Comparison of ENCODE assay signal across 16 cellular contexts in genomic region chr20:43839793-43840199, GRCh38.
DNase-seq lines count a peak whose midpoint lies in the region; ATAC-seq, FAIRE-seq and TF ChIP-seq lines count a peak whose summit lies in the region.
"Had no signal": no experiment of that assay in that cellular context is flagged by ENCODE, and none has a peak within 500 bp of the region (broad histone marks: within the 10 kb centered on the region; RNA-seq: fewer than 3 reads in every experiment).

No MANE protein-coding gene starts in this region.

- peak; percentile 72 for ATAC-seq in activated CD8-positive, alpha-beta memory T cell treated with anti-CD3 and anti-CD28 coated beads, Interleukin-2, amount 10 ng/mL, durations not matched to agents 7 days and 5 days
- ATAC-seq: left ventricle myocardium superior had no signal

- no peak overlapping the region for H3K27ac ChIP-seq in MM.1S (ENCODE audit: low read length)
- H3K27ac ChIP-seq in H1 (ENCODE audit: low read depth, low read length), result no peak overlapping the region
- H3K27ac ChIP-seq: ascending aorta, RWPE1, tibial artery had no signal

- peaks cover 37% of the 10 kb centered on the region for H3K27me3 Mint-ChIP-seq in activated CD8-positive, alpha-beta memory T cell treated with anti-CD3 and anti-CD28 coated beads, Interleukin-2, amount 10 ng/mL, durations not matched to agents 7 days and 5 days
- H3K27me3 Mint-ChIP-seq: CD4-positive, CD25-positive, alpha-beta regulatory T cell had no signal

- TF ChIP-seq CTCF in GM13977 (IDR thresholded peaks at IDR 0.05; ENCODE audit: extremely low read depth, insufficient read depth, missing control alignments) (no peak), MM.1S (IDR thresholded peaks at IDR 0.05; ENCODE audit: low read length) (no peak), H1 (IDR thresholded peaks at IDR 0.05; ENCODE audit: control extremely low read depth in 1 of 3, insufficient read depth in 1 of 3, low read depth in 1 of 3, low read length in 3 of 3) (no peak)

- H2BK12ac ChIP-seq in H1 (ENCODE audit: low read depth, low read length), result no peak overlapping the region

- CTCF ChIA-PET in activated CD8-positive, alpha-beta memory T cell treated with anti-CD3 and anti-CD28 coated beads, Interleukin-2, amount 10 ng/mL, durations not matched to agents 7 days and 5 days (lab: Charles Lee), result interaction anchor here (0.6 to 3.1 kb wide), 20 partner anchors 12 to 471 kb away, joined by 3 to 40 read pairs (median 4); partner anchors contain the start of gene FITM2
- CTCF ChIA-PET in H1 (lab: Charles Lee; ENCODE audit: partially characterized antibody), result interaction anchor here (0.5 to 4.7 kb wide), 22 partner anchors 9 to 442 kb away, joined by 3 to 26 read pairs (median 4); no protein-coding TSS in a partner anchor

- in situ Hi-C loops in GM13977 (cut with MboI; ENCODE audit: low pct_unique_long_range_greater_than_20kb, low sequenced_read_pairs, unreplicated experiment), result loop anchor here (10.0 kb wide), 2 partner anchors 85 to 235 kb away; no protein-coding TSS in a partner anchor

- POLR2A ChIA-PET in H1 (lab: Charles Lee; ENCODE audit: partially characterized antibody), result no interaction called here

- H2BK5ac ChIP-seq in H1 (ENCODE audit: low read depth, low read length), result no peak overlapping the region

- H3K79me1 ChIP-seq in H1 (ENCODE audit: low read depth, low read length), result no peaks in the 10 kb centered on the region

- no peak overlapping the region for H2AFZ ChIP-seq in MM.1S (ENCODE audit: low read length)
- H2AFZ ChIP-seq in H1 (ENCODE audit: low read length), result no peak overlapping the region

- 0 out of 2 replicates have a peak overlapping the region, but pooled peaks have one; percentile 69 for H2BK20ac ChIP-seq in H1 (ENCODE audit: low read length)

- H3K27me3 ChIP-seq in MM.1S (replicated peaks; ENCODE audit: insufficient read depth, low read length) (no peaks in the 10 kb centered on the region), H1 (replicated peaks in 1 of 4; ENCODE audit: control insufficient read depth in 3 of 4, extremely low read depth in 1 of 4, insufficient read depth in 3 of 4, low read length in 3 of 4) (no peaks in the 10 kb centered on the region)
- H3K27me3 ChIP-seq: ascending aorta had no signal

- TF ChIP-seq EP300 in H1 (IDR thresholded peaks at IDR 0.05; ENCODE audit: borderline replicate concordance in 1 of 2, low read depth in 2 of 2, low read length in 2 of 2), result no peak

- no peaks in the 10 kb centered on the region for H3K36me3 ChIP-seq in MM.1S (replicated peaks; ENCODE audit: insufficient read depth, low read length)
- H3K36me3 ChIP-seq in H1 (ENCODE audit: control insufficient read depth in 2 of 4, insufficient read depth in 4 of 4, low read length in 3 of 4), result no peaks in the 10 kb centered on the region
- H3K36me3 ChIP-seq: ascending aorta, tibial artery had no signal

- H4K20me1 ChIP-seq in MM.1S (ENCODE audit: insufficient read depth, low read length) (no peaks in the 10 kb centered on the region), H1 (replicated peaks in 1 of 2; ENCODE audit: control insufficient read depth in 1 of 2, insufficient read depth in 2 of 2, low read length in 2 of 2) (no peaks in the 10 kb centered on the region)

- H3K9me3 ChIP-seq in MM.1S (replicated peaks; ENCODE audit: insufficient read depth, low read length) (no peaks in the 10 kb centered on the region), H1 (ENCODE audit: insufficient read depth in 2 of 2, low read depth in 1 of 2, low read length in 1 of 2) (no peaks in the 10 kb centered on the region)
- H3K9me3 ChIP-seq: ascending aorta, tibial artery had no signal

- H3K56ac ChIP-seq in H1 (replicated peaks; ENCODE audit: insufficient read length, low read depth, low read length), result no peak overlapping the region

- H3K4me2 ChIP-seq in MM.1S (ENCODE audit: low read depth, low read length) (no peak overlapping the region), H1 (ENCODE audit: insufficient read depth in 1 of 2, low read depth in 2 of 2, low read length in 2 of 2) (no peak overlapping the region)

- no peak for FAIRE-seq in H1 (lab: Jason Lieb, UNC)

- H3K4me1 ChIP-seq in MM.1S (ENCODE audit: low read length), result peaks cover 37% of the 10 kb centered on the region
- peaks cover 0 to 6% (median 1%) of the 10 kb centered on the region in 4 experiments; a peak in 3 of 7 replicates for H3K4me1 ChIP-seq in H1 (replicated peaks in 1 of 4; ENCODE audit: control insufficient read depth in 3 of 4, insufficient read depth in 4 of 4, low read length in 3 of 4)
- H3K4me1 ChIP-seq: ascending aorta, tibial artery had no signal

- H2BK120ac ChIP-seq in H1 (replicated peaks; ENCODE audit: low read depth, low read length), result no peak overlapping the region

- TF ChIP-seq RAD21 in H1 (IDR thresholded peaks at IDR 0.05 in 1 of 2, conservative IDR thresholded peaks at IDR 0.05 in 1 of 2; ENCODE audit: low read depth in 2 of 2, low read length in 2 of 2), result no peak

- H3K79me2 ChIP-seq in MM.1S (ENCODE audit: low read length) (no peaks in the 10 kb centered on the region), H1 (ENCODE audit: control insufficient read depth in 1 of 2, insufficient read depth in 2 of 2, low read length in 2 of 2) (no peaks in the 10 kb centered on the region)

- no peak overlapping the region for H4K5ac ChIP-seq in H1 (ENCODE audit: insufficient read length, low read depth, low read length)

- H3K4me1 Mint-ChIP-seq in activated CD8-positive, alpha-beta memory T cell treated with anti-CD3 and anti-CD28 coated beads, Interleukin-2, amount 10 ng/mL, durations not matched to agents 7 days and 5 days, result peaks cover 51% of the 10 kb centered on the region
- H3K4me1 Mint-ChIP-seq: endodermal cell had no signal

- TF ChIP-seq POLR2A in H1 (IDR thresholded peaks at IDR 0.05; ENCODE audit: control extremely low read depth in 1 of 2, low read depth in 2 of 2, low read length in 2 of 2), result no peak

- H4K91ac ChIP-seq in H1 (replicated peaks; ENCODE audit: insufficient read length, low read length), result no peak overlapping the region

- no peaks in the 10 kb centered on the region for H3K9me3 Mint-ChIP-seq in activated CD8-positive, alpha-beta memory T cell treated with anti-CD3 and anti-CD28 coated beads, Interleukin-2, amount 10 ng/mL, durations not matched to agents 7 days and 5 days (ENCODE audit: low read depth)
- H3K9me3 Mint-ChIP-seq: CD4-positive, CD25-positive, alpha-beta regulatory T cell; endodermal cell had no signal

- no peak overlapping the region for H3K14ac ChIP-seq in H1 (ENCODE audit: insufficient read length)

- no peak overlapping the region for H3K4ac ChIP-seq in H1 (replicated peaks; ENCODE audit: insufficient read length, low read depth, low read length)

- H3K27ac Mint-ChIP-seq in activated CD8-positive, alpha-beta memory T cell treated with anti-CD3 and anti-CD28 coated beads, Interleukin-2, amount 10 ng/mL, durations not matched to agents 7 days and 5 days, result peak overlapping the region; percentile 66
- H3K27ac Mint-ChIP-seq: endodermal cell had no signal

- no peaks in the 10 kb centered on the region for H3K23me2 ChIP-seq in H1 (ENCODE audit: low read depth, low read length)

- H2BK15ac ChIP-seq in H1 (ENCODE audit: low read length), result no peak overlapping the region

- 93% methylated on average over 4 of the region's 4 CpGs; no CpG with 5 or more reads in 1 of the 2 experiments for WGBS in H1 (ENCODE audit: extremely low coverage in 1 of 2, insufficient coverage in 1 of 2, insufficient read length in 1 of 2, insufficient replicate concordance in 2 of 2, low coverage in 1 of 2, low lambda C conversion rate in 2 of 2, missing lambda C conversion rate in 1 of 2), 2 experiments

- H3K4me3 ChIP-seq in MM.1S (ENCODE audit: low read length) (no peak overlapping the region), H1 (ENCODE audit: extremely low read depth in 1 of 4, insufficient read depth in 2 of 4, low read depth in 3 of 4, low read length in 4 of 4) (no peak overlapping the region)
- H3K4me3 ChIP-seq: ascending aorta, tibial artery had no signal

- no peak overlapping the region for H3K18ac ChIP-seq in H1 (ENCODE audit: extremely low read depth, low read length)

- H2AK5ac ChIP-seq in H1 (ENCODE audit: low read depth, low read length), result no peak overlapping the region

- no peaks in the 10 kb centered on the region for H3K9me2 ChIP-seq in MM.1S (replicated peaks; ENCODE audit: insufficient read depth, low read length)

- H3K36me3 Mint-ChIP-seq in activated CD8-positive, alpha-beta memory T cell treated with anti-CD3 and anti-CD28 coated beads, Interleukin-2, amount 10 ng/mL, durations not matched to agents 7 days and 5 days, result no peaks in the 10 kb centered on the region

- H4K8ac ChIP-seq in H1 (ENCODE audit: extremely low read depth, insufficient read depth, low read length), result no peak overlapping the region

- H3K4me3 Mint-ChIP-seq in activated CD8-positive, alpha-beta memory T cell treated with anti-CD3 and anti-CD28 coated beads, Interleukin-2, amount 10 ng/mL, durations not matched to agents 7 days and 5 days, result peak overlapping the region; percentile 31
- H3K4me3 Mint-ChIP-seq: CD4-positive, CD25-positive, alpha-beta regulatory T cell; endodermal cell had no signal

- DNase-seq in activated CD8-positive, alpha-beta memory T cell treated with anti-CD3 and anti-CD28 coated beads, Interleukin-2, amount 10 ng/mL, durations not matched to agents 7 days and 5 days, result peak; percentile 61
- no peak for DNase-seq in activated CD8-positive, alpha-beta memory T cell treated with anti-CD3 and anti-CD28 coated beads, Interleukin-2, amount 50 U/mL, for 4 hours
- DNase-seq in GM13977 (ENCODE audit: low spot score), result peak; percentile 57
- DNase-seq in MM.1S, result peak; percentile 17
- peak in 1 of 2 experiments; percentile 6 for DNase-seq in H1 (ENCODE audit: low read depth in 1 of 2, low spot score in 2 of 2)
- no peak for DNase-seq in NCI-H2227 (lab: John Stamatoyannopoulos, UW; ENCODE audit: unreplicated experiment)
- DNase-seq in dermis blood vessel endothelial cell, result no peak
- DNase-seq in GDM1 (lab: John Stamatoyannopoulos, UW), result no peak
- DNase-seq: activated gamma-delta T cell, left ventricle myocardium superior, NCI-H146, tibial artery had no signal

- no peak overlapping the region for H3K23ac ChIP-seq in H1 (ENCODE audit: insufficient read length)

- H3K9ac ChIP-seq in MM.1S (ENCODE audit: low read length) (no peak overlapping the region), H1 (replicated peaks in 1 of 4; ENCODE audit: extremely low read depth in 1 of 4, low read depth in 3 of 4, low read length in 3 of 4) (no peak overlapping the region)

- peaks cover 13% of the 10 kb centered on the region for H3F3A ChIP-seq in MM.1S (ENCODE audit: insufficient read depth, low read length)

TF ChIP-seq in H1, 55 proteins besides CTCF, POLR2A, EP300 and RAD21 (continues in another document):
- TF ChIP-seq MAFK (IDR thresholded peaks at IDR 0.05; ENCODE audit: low read depth, low read length) (no peak), FOSL1 (IDR thresholded peaks at IDR 0.05; ENCODE audit: insufficient read depth, low read depth, low read length) (no peak), TBP (IDR thresholded peaks at IDR 0.05; ENCODE audit: low read depth, low read length) (no peak), JUN (IDR thresholded peaks at IDR 0.05; ENCODE audit: low read depth, low read length) (no peak), KDM1A (IDR thresholded peaks at IDR 0.05; ENCODE audit: borderline replicate concordance, low read length) (no peak), HDAC2 (IDR thresholded peaks at IDR 0.05; ENCODE audit: borderline replicate concordance in 1 of 2, low read depth in 2 of 2, low read length in 2 of 2) (no peak)

Comparison
In these comparisons a context has a peak if more than half of its experiments do, and no peak if none do; other contexts are left out.
1. DNase-seq: peak in activated CD8-positive, alpha-beta memory T cell treated with anti-CD3 and anti-CD28 coated beads, Interleukin-2, amount 10 ng/mL, durations not matched to agents 7 days and 5 days (single experiment), GM13977 (single experiment) and MM.1S (single experiment); none in activated CD8-positive, alpha-beta memory T cell treated with anti-CD3 and anti-CD28 coated beads, Interleukin-2, amount 50 U/mL, for 4 hours (single experiment), NCI-H2227 (single experiment), dermis blood vessel endothelial cell (single experiment) and GDM1 (single experiment).